ENCODE assay signal across 18 cellular contexts in the genomic region with DNA sequence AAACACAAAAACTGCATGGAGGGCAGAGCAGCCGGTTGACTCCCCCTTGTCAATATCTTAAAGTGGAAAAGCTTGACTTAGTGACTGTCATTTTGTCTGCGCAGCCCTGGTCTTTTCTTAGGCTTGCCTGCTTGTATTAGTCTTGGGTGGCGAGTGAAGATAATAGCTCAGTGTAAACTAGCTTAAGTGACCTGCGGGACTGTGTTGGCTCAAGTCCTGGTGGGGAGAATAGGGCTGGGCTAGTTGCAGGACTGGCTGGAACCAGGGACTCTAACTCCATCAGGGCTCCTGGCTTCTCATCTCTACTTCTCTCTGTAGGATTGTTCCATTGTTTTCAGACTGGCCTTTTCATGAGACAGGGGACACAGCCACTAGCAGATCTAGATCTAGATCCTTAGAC.
"Had no signal": no experiment of that assay in that cellular context is flagged by ENCODE, and none has a peak within 500 bp of the region (broad histone marks: within the 10 kb centered on the region; RNA-seq: fewer than 3 reads in every experiment).

No MANE protein-coding gene starts in this region.

- H3K27ac ChIP-seq: pancreas, thyroid gland had no signal

- H3K9me3 ChIP-seq: heart left ventricle, pancreas, thyroid gland had no signal

- H3K4me1 ChIP-seq: pancreas, thyroid gland had no signal

- H3K27me3 ChIP-seq: heart left ventricle, pancreas, thyroid gland had no signal

- H3K36me3 ChIP-seq: heart left ventricle, pancreas, thyroid gland had no signal

- H3K4me3 ChIP-seq: lung, pancreas, thyroid gland had no signal

- FAIRE-seq: astrocyte, bronchial epithelial cell, frontal cortex, pancreas, urothelium cell line had no signal

- ATAC-seq: activated T-cell treated with anti-CD3 and anti-CD28 coated beads, Interleukin-2, amount 50 U/mL, for 4 hours had no signal

- DNase-seq: activated CD4-positive, alpha-beta T cell treated with anti-CD3 and anti-CD28 coated beads, Interleukin-2, amount 50 U/mL, for 1 hour; activated CD4-positive, CD25-positive, alpha-beta regulatory T cell; activated effector memory CD4-positive, alpha-beta T cell treated with Interleukin-2 at 50 U/mL for 16 hours; activated T-cell treated with anti-CD3 and anti-CD28 coated beads, Interleukin-2, amount 50 U/mL, for 4 hours; dermis blood vessel endothelial cell; heart left ventricle; left cardiac atrium; midbrain; pancreas; stimulated activated CD4-positive, alpha-beta T cell treated with anti-CD3 and anti-CD28 coated beads, Interleukin-12 subunit alpha, Interleukin-12 subunit beta, amount 100 ng/mL, for 4 hours; stimulated activated CD4-positive, alpha-beta T cell treated with anti-CD3 and anti-CD28 coated beads, Interleukin-2, amount 100 ng/mL, for 24 hours; SW 1271; thyroid gland had no signal
